Comparison of ENCODE assay signal across 1 cellular context in genomic region chr7:34821965-34822558, GRCh38.
TF ChIP-seq lines count a peak whose summit lies in the region.

No MANE protein-coding gene starts in this region.

TF ChIP-seq in SK-N-SH, 30 proteins besides CTCF, POLR2A, EP300 and RAD21 (continued from another document):
- TF ChIP-seq REST (IDR thresholded peaks at IDR 0.05; ENCODE audit: low read depth, low read length) = no peak
- TF ChIP-seq RFX5 (IDR thresholded peaks at IDR 0.05; ENCODE audit: low read length) = no peak
- TF ChIP-seq TAF1 (IDR thresholded peaks at IDR 0.05; ENCODE audit: borderline replicate concordance, low read depth, low read length) = no peak
- TF ChIP-seq GABPA (IDR thresholded peaks at IDR 0.05; ENCODE audit: low read depth) = no peak
- TF ChIP-seq, protein P1, sequence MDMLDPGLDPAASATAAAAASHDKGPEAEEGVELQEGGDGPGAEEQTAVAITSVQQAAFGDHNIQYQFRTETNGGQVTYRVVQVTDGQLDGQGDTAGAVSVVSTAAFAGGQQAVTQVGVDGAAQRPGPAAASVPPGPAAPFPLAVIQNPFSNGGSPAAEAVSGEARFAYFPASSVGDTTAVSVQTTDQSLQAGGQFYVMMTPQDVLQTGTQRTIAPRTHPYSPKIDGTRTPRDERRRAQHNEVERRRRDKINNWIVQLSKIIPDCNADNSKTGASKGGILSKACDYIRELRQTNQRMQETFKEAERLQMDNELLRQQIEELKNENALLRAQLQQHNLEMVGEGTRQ (IDR thresholded peaks at IDR 0.05; ENCODE audit: borderline replicate concordance, low read depth, low read length) = no peak
- no peak for TF ChIP-seq RXRA (IDR thresholded peaks at IDR 0.05; ENCODE audit: borderline replicate concordance, low read depth)
- no peak for TF ChIP-seq TCF12 (IDR thresholded peaks at IDR 0.05)
- TF ChIP-seq ZBTB33 (IDR thresholded peaks at IDR 0.05; ENCODE audit: borderline replicate concordance, low read depth) = no peak
- TF ChIP-seq USF1 (IDR thresholded peaks at IDR 0.05; ENCODE audit: borderline replicate concordance, low read depth) = no peak
TF ChIP-seq in SK-N-SH: peak in this region for 0.
